Comparison of ENCODE assay signal across 1 cellular context in genomic region chr7:140320078-140320477, GRCh38.
TF ChIP-seq lines count a peak whose summit lies in the region.

No MANE protein-coding gene starts in this region.

TF ChIP-seq in K562, 482 proteins besides CTCF, POLR2A, EP300 and RAD21 (continued from another document):
- TF ChIP-seq HMBOX1 (IDR thresholded peaks at IDR 0.05) (0 out of 2 replicates have a peak, but pooled peaks have one; percentile 38), ARID1B (IDR thresholded peaks at IDR 0.05) (peak; percentile 68), NCOA2 (IDR thresholded peaks at IDR 0.05; ENCODE audit: partially characterized antibody in 2 of 2) (peak in 1 of 2 experiments; percentile 2), C11orf30 (IDR thresholded peaks at IDR 0.05; ENCODE audit: low read depth) (peak; percentile 33; the same call in 1 of the 2 replicates), JUND (IDR thresholded peaks at IDR 0.05; ENCODE audit: borderline replicate concordance, low read depth, low read length) (peak; percentile 83), JUND (tag; IDR thresholded peaks at IDR 0.05; ENCODE audit: borderline replicate concordance, low read depth, low read length) (peak; percentile 77; the same call in 1 of the 3 replicates), CREM (IDR thresholded peaks at IDR 0.05; ENCODE audit: low read depth) (0 out of 2 replicates have a peak, but pooled peaks have one; percentile 30), HDAC1 (IDR thresholded peaks at IDR 0.05) (0 out of 4 replicates have a peak, but pooled peaks of 1 of the 2 experiments have one; percentile 10), TRIM24 (IDR thresholded peaks at IDR 0.05) (0 out of 4 replicates have a peak, but pooled peaks of 1 of the 2 experiments have one; percentile 32)
- TF ChIP-seq, protein P1, sequence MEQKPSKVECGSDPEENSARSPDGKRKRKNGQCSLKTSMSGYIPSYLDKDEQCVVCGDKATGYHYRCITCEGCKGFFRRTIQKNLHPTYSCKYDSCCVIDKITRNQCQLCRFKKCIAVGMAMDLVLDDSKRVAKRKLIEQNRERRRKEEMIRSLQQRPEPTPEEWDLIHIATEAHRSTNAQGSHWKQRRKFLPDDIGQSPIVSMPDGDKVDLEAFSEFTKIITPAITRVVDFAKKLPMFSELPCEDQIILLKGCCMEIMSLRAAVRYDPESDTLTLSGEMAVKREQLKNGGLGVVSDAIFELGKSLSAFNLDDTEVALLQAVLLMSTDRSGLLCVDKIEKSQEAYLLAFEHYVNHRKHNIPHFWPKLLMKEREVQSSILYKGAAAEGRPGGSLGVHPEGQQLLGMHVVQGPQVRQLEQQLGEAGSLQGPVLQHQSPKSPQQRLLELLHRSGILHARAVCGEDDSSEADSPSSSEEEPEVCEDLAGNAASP (IDR thresholded peaks at IDR 0.05): peak; percentile 53
TF ChIP-seq in K562: peak in this region for 21; not testable (repeated sequence) for 461.
